Comparison of ENCODE assay signal across 9 cellular contexts in genomic region chr7:36303202-36304098, GRCh38.
A peak's percentile ranks its signal among the peaks of the same experiment; 100 is the strongest.
DNase-seq lines count a peak whose midpoint lies in the region; ATAC-seq and TF ChIP-seq lines count a peak whose summit lies in the region.
"Had no signal": no experiment of that assay in that cellular context is flagged by ENCODE, and none has a peak within 500 bp of the region (broad histone marks: within the 10 kb centered on the region; RNA-seq: fewer than 3 reads in every experiment).

No MANE protein-coding gene starts in this region.

- peak; percentile 91 for ATAC-seq in body of pancreas
- ATAC-seq in GM21529 (IDR thresholded peaks at IDR 0.05; ENCODE audit: unreplicated experiment) = no peak

- H3K36me3 ChIP-seq in body of pancreas (replicated peaks in 1 of 2; ENCODE audit: insufficient read depth in 1 of 2, low read depth in 2 of 2) (peaks cover 0 to 6% of the 10 kb centered on the region in 2 donors), testis (ENCODE audit: low read depth, missing control alignments) (no peaks in the 10 kb centered on the region)

- no peak for TF ChIP-seq POLR2A in body of pancreas (IDR thresholded peaks at IDR 0.05)
- TF ChIP-seq POLR2A in testis (IDR thresholded peaks at IDR 0.05) = no peak

- H3K4me3 Mint-ChIP-seq in nephron progenitor cell = no peak overlapping the region
- H3K4me3 Mint-ChIP-seq: central memory CD8-positive, alpha-beta T cell had no signal

- H3K27ac ChIP-seq in body of pancreas (peak overlapping the region; percentile 74 to 87 (median 78)), testis (peak overlapping the region; percentile 7 to 64)

- H3K4me1 ChIP-seq in body of pancreas (peaks cover 31% of the 10 kb centered on the region), testis (peaks cover 27% of the 10 kb centered on the region)

- peaks cover 41% of the 10 kb centered on the region for H3K4me1 Mint-ChIP-seq in nephron progenitor cell
- H3K4me1 Mint-ChIP-seq: central memory CD8-positive, alpha-beta T cell had no signal

- H3K4me3 ChIP-seq in body of pancreas (no peak overlapping the region), testis (no peak overlapping the region)

- in situ Hi-C loops in Caki2 (cut with HindIII; ENCODE audit: low pct_unique_long_range_greater_than_20kb, low sequenced_read_pairs) = no loop called here

- DNase-seq in Caki2 (ENCODE audit: low read depth) = peak; percentile 99
- DNase-seq in NCI-H1694 (lab: John Stamatoyannopoulos, UW) = peak; percentile 97
- peak; percentile 85 to 96 (median 93) for DNase-seq in body of pancreas
- DNase-seq in kidney tubule cell (ENCODE audit: low spot score) = peak; percentile 92
- peak; percentile 76 for DNase-seq in testis
- no peak for DNase-seq in germinal center (ENCODE audit: low spot score)
- DNase-seq in nephron progenitor cell = no peak

- no peaks in the 10 kb centered on the region for H3K36me3 Mint-ChIP-seq in nephron progenitor cell (ENCODE audit: low read depth)

- intact Hi-C loops in body of pancreas (cut with DNase I) = no loop called here
- intact Hi-C loops in testis (cut with DNase I; ENCODE audit: low total_unique reads) = no loop called here

- 30 to 33% methylated on average over 6 to 8 of the region's 8 CpGs for WGBS in body of pancreas, 2 donors
- WGBS in testis, 2 donors = 39 to 52% methylated on average over 7 to 8 of the region's 8 CpGs

- H3K9me3 Mint-ChIP-seq in nephron progenitor cell = no peaks in the 10 kb centered on the region
- H3K9me3 Mint-ChIP-seq: central memory CD8-positive, alpha-beta T cell had no signal

- H3K27me3 ChIP-seq in body of pancreas = no peaks in the 10 kb centered on the region
- no peaks in the 10 kb centered on the region for H3K27me3 ChIP-seq in testis

- H3K27ac Mint-ChIP-seq in nephron progenitor cell = no peak overlapping the region

- H3K9me3 ChIP-seq in body of pancreas (no peaks in the 10 kb centered on the region), testis (no peaks in the 10 kb centered on the region)

- peaks cover 3% of the 10 kb centered on the region for H3K27me3 Mint-ChIP-seq in nephron progenitor cell (ENCODE audit: low read depth, poor library complexity)
- H3K27me3 Mint-ChIP-seq: central memory CD8-positive, alpha-beta T cell had no signal

- no peak for TF ChIP-seq CTCF in body of pancreas (IDR thresholded peaks at IDR 0.05)
- TF ChIP-seq CTCF in testis (IDR thresholded peaks at IDR 0.05) = no peak
- TF ChIP-seq CTCF in nephron progenitor cell (IDR thresholded peaks at IDR 0.05) = no peak

Comparison
In these comparisons a context has a peak if more than half of its experiments do, and no peak if none do; other contexts are left out.
1. DNase-seq: peak in Caki2 (single experiment), NCI-H1694 (single experiment), body of pancreas (4 of 4), kidney tubule cell (single experiment) and testis (single experiment); none in germinal center (single experiment) and nephron progenitor cell (single experiment).